In the genomic region with DNA sequence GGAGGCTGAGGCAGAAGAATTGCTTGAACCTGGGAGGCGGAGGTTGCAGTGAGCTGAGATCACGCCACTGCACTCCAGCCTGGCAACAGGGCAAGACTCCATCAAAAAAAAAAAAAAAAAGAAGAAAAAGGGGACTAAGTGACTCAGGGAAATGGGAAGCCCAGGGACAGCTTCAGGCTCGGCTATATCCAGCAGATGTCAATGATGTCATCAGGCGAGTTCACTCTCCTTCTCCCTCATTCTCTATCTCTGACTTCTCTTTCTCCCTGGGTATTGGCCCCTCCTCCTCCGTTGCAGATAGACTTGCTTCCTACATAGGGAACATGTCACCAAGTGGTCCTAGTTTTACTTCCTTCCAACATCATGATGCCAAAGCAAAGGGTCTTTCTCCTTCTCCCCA, we compare ENCODE assay signal across 31 cellular contexts.
"Had no signal": no experiment of that assay in that cellular context is flagged by ENCODE, and none has a peak within 500 bp of the region (broad histone marks: within the 10 kb centered on the region; RNA-seq: fewer than 3 reads in every experiment).

No MANE protein-coding gene starts in this region.

- H3K27me3 ChIP-seq: ascending aorta, breast epithelium, colonic mucosa had no signal

- H3K27ac ChIP-seq: ascending aorta, breast epithelium, cardiac muscle cell, colonic mucosa, dorsolateral prefrontal cortex, VCaP had no signal

- H3K4me3 ChIP-seq: ascending aorta, breast epithelium, cardiac muscle cell, colonic mucosa, dorsolateral prefrontal cortex had no signal

- ATAC-seq: activated naive CD4-positive, alpha-beta T cell treated with anti-CD3 and anti-CD28 coated beads, Interleukin-2, amount 50 U/mL, for 72 hours; activated T-cell treated with anti-CD3 and anti-CD28 coated beads, Interleukin-2, amount 50 U/mL, for 72 hours; esophagus mucosa; WTC11 had no signal

- FAIRE-seq: frontal cortex, TTC549 had no signal

- H3K4me1 ChIP-seq: ascending aorta, breast epithelium, colonic mucosa had no signal

- DNase-seq: activated CD4-positive, alpha-beta memory T cell treated with anti-CD3 and anti-CD28 coated beads, Interleukin-2, amount 10 ng/mL, durations not matched to agents 7 days and 5 days; activated CD4-positive, alpha-beta T cell treated with anti-CD3 and anti-CD28 coated beads for 1 hour; activated CD4-positive, alpha-beta T cell treated with anti-CD3 and anti-CD28 coated beads for 4 hours; activated CD4-positive, alpha-beta T cell treated with anti-CD3 and anti-CD28 coated beads, Interleukin-2, amount 10 ng/mL, durations not matched to agents 7 days and 5 days; activated CD4-positive, alpha-beta T cell treated with anti-CD3 and anti-CD28 coated beads, Interleukin-2, amount 50 U/mL, for 4 hours; activated CD8-positive, alpha-beta memory T cell treated with anti-CD3 and anti-CD28 coated beads, Interleukin-2, amount 50 U/mL, for 48 hours; activated gamma-delta T cell; activated naive CD4-positive, alpha-beta T cell; activated naive CD4-positive, alpha-beta T cell treated with anti-CD3 and anti-CD28 coated beads, Interleukin-2, amount 10 ng/mL, durations not matched to agents 7 days and 5 days; activated naive CD8-positive, alpha-beta T cell treated with anti-CD3 and anti-CD28 coated beads, Interleukin-2, amount 10 ng/mL, durations not matched to agents 7 days and 5 days; activated T-cell treated with anti-CD3 and anti-CD28 coated beads for 4 hours; activated T-cell treated with anti-CD3 and anti-CD28 coated beads, Interleukin-2, amount 50 U/mL, for 24 hours; activated T-cell treated with anti-CD3 and anti-CD28 coated beads, Interleukin-2, amount 50 U/mL, for 72 hours; central memory CD4-positive, alpha-beta T cell; cerebellar nuclear complex; colonic mucosa; dorsolateral prefrontal cortex; effector memory CD4-positive, alpha-beta T cell; endodermal cell; foreskin fibroblast; head of caudate nucleus; T-helper 2 cell had no signal

- H3K9me3 ChIP-seq: ascending aorta, breast epithelium, colonic mucosa had no signal

- H3K36me3 ChIP-seq: ascending aorta, breast epithelium, cardiac muscle cell, colonic mucosa had no signal
